ENCODE assay signal across 1 cellular context in genomic region chr17:42657824-42658588, GRCh38.
TF ChIP-seq lines count a peak whose summit lies in the region.

No MANE protein-coding gene starts in this region.

TF ChIP-seq in H1, 55 proteins besides CTCF, POLR2A, EP300 and RAD21:
- TF ChIP-seq ATF3 (IDR thresholded peaks at IDR 0.05; ENCODE audit: insufficient read depth, low read depth, low read length) (no peak), MAFK (IDR thresholded peaks at IDR 0.05; ENCODE audit: low read depth, low read length) (no peak), TBP (IDR thresholded peaks at IDR 0.05; ENCODE audit: low read depth, low read length) (no peak)
